ENCODE assay signal across 7 cellular contexts in genomic region chr14:34329281-34329680, GRCh38.
"Had no signal": no experiment of that assay in that cellular context is flagged by ENCODE, and none has a peak within 500 bp of the region (broad histone marks: within the 10 kb centered on the region; RNA-seq: fewer than 3 reads in every experiment).

No MANE protein-coding gene starts in this region.

- H2AFZ ChIP-seq: GM23338 had no signal

- H3K4me3 ChIP-seq: GM23338 had no signal

- DNase-seq: H9, HCEC 1CT, KBM-7 had no signal

- FAIRE-seq: H1, H54 had no signal

- H3K27ac ChIP-seq: HL-60 had no signal

- H3K4me2 ChIP-seq: GM23338 had no signal

- ATAC-seq: GM23338 had no signal
